34 cellular contexts compared by ENCODE assay signal in the genomic region with DNA sequence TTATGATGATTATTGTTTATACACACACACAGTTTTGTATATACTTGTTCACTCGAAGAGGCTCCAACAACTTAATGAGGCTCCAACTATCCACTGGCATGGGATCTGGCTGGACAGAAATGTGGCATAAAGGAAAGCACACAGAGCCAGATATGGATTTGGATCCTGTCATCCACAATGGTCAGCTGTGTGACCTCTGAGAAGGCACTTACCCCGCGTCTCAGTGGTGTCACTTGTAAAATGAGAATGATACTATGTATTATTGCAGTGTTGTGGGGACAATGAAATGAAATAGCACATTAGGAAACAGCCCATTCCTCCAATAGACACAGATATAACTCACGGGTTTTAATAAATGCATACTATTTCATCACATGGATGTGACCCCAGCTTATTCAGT. TPM values are rescaled to one million over a fixed set of nuclear protein-coding genes. Genes with fewer than 3 reads are reported as not detected.
"Had no signal": no experiment of that assay in that cellular context is flagged by ENCODE, and none has a peak within 500 bp of the region (broad histone marks: within the 10 kb centered on the region; RNA-seq: fewer than 3 reads in every experiment).

No MANE protein-coding gene starts in this region.

- H3K9me3 Mint-ChIP-seq: activated CD4-positive, alpha-beta memory T cell treated with anti-CD3 and anti-CD28 coated beads for 36 hours; activated CD4-positive, alpha-beta T cell treated with anti-CD3 and anti-CD28 coated beads, Interleukin-2, amount 10 ng/mL, durations not matched to agents 24 days and 14 days; activated naive CD4-positive, alpha-beta T cell treated with anti-CD3 and anti-CD28 coated beads, Interleukin-2, amount 50 U/mL, for 24 hours; activated naive CD8-positive, alpha-beta T cell treated with anti-CD3 and anti-CD28 coated beads for 36 hours; activated naive CD8-positive, alpha-beta T cell treated with anti-CD3 and anti-CD28 coated beads, Interleukin-2, amount 50 U/mL, for 24 hours; activated T-helper 1 cell treated with anti-CD3 and anti-CD28 coated beads, Interleukin-12 subunit alpha, Interleukin-12 subunit beta, Interleukin-2, Interleukin-4 antibody, amounts not matched to agents 30 ng/mL and 10 ng/mL and 1 ng/mL, durations not matched to agents 14 hours and 24 hours and 36 hours; activated T-helper 2 cell treated with anti-CD3 and anti-CD28 coated beads, Interferon-gamma antibody, Interleukin-2, Interleukin-4, amounts not matched to agents 10 μg/mL and 5 μg/mL and 100 μg/mL, durations not matched to agents 14 hours and 24 hours and 36 hours had no signal

- ATAC-seq: activated CD4-positive, alpha-beta T cell treated with anti-CD3 and anti-CD28 coated beads for 36 hours; activated CD8-positive, alpha-beta memory T cell treated with anti-CD3 and anti-CD28 coated beads, Interleukin-2, amount 10 ng/mL, durations not matched to agents 7 days and 5 days; activated CD8-positive, alpha-beta T cell treated with anti-CD3 and anti-CD28 coated beads, Interleukin-2, amount 10 ng/mL, durations not matched to agents 7 days and 5 days; activated naive CD8-positive, alpha-beta T cell treated with anti-CD3 and anti-CD28 coated beads, Interleukin-2, amount 50 U/mL, for 24 hours had no signal

- H3K27ac Mint-ChIP-seq: activated CD4-positive, alpha-beta memory T cell treated with anti-CD3 and anti-CD28 coated beads for 36 hours; activated CD4-positive, alpha-beta T cell treated with anti-CD3 and anti-CD28 coated beads for 36 hours; activated CD4-positive, alpha-beta T cell treated with anti-CD3 and anti-CD28 coated beads, Interleukin-2, amount 10 ng/mL, durations not matched to agents 24 days and 14 days; activated CD8-positive, alpha-beta memory T cell treated with anti-CD3 and anti-CD28 coated beads, Interleukin-2, amount 10 ng/mL, durations not matched to agents 7 days and 5 days; activated CD8-positive, alpha-beta T cell treated with anti-CD3 and anti-CD28 coated beads, Interleukin-2, amount 10 ng/mL, durations not matched to agents 7 days and 5 days; activated naive CD4-positive, alpha-beta T cell treated with anti-CD3 and anti-CD28 coated beads for 36 hours; activated naive CD4-positive, alpha-beta T cell treated with anti-CD3 and anti-CD28 coated beads, Interleukin-2, amount 50 U/mL, for 24 hours; activated naive CD8-positive, alpha-beta T cell treated with anti-CD3 and anti-CD28 coated beads for 36 hours; activated naive CD8-positive, alpha-beta T cell treated with anti-CD3 and anti-CD28 coated beads, Interleukin-2, amount 50 U/mL, for 24 hours; activated T-helper 1 cell treated with anti-CD3 and anti-CD28 coated beads, Interleukin-12 subunit alpha, Interleukin-12 subunit beta, Interleukin-2, Interleukin-4 antibody, amounts not matched to agents 30 ng/mL and 10 ng/mL and 1 ng/mL, durations not matched to agents 14 hours and 24 hours and 36 hours; activated T-helper 2 cell treated with anti-CD3 and anti-CD28 coated beads, Interferon-gamma antibody, Interleukin-2, Interleukin-4, amounts not matched to agents 10 μg/mL and 5 μg/mL and 100 μg/mL, durations not matched to agents 14 hours and 24 hours and 36 hours had no signal

- DNase-seq: activated CD4-positive, alpha-beta memory T cell treated with anti-CD3 and anti-CD28 coated beads for 36 hours; activated CD4-positive, alpha-beta T cell treated with anti-CD3 and anti-CD28 coated beads for 36 hours; activated CD4-positive, alpha-beta T cell treated with anti-CD3 and anti-CD28 coated beads, Interleukin-2, amount 10 ng/mL, durations not matched to agents 24 days and 14 days; activated CD4-positive, CD25-positive, alpha-beta regulatory T cell; activated CD4-positive, CD25-positive, alpha-beta regulatory T cell treated with anti-CD3 and anti-CD28 coated beads, Interleukin-2, amount 50 U/mL, for 72 hours; activated CD8-positive, alpha-beta memory T cell treated with anti-CD3 and anti-CD28 coated beads, Interleukin-2, amount 10 ng/mL, durations not matched to agents 7 days and 5 days; activated CD8-positive, alpha-beta memory T cell treated with anti-CD3 and anti-CD28 coated beads, Interleukin-2, amount 50 U/mL, for 4 hours; activated CD8-positive, alpha-beta T cell treated with anti-CD3 and anti-CD28 coated beads, Interleukin-2, amount 10 ng/mL, durations not matched to agents 7 days and 5 days; activated effector memory CD4-positive, alpha-beta T cell treated with anti-CD3 and anti-CD28 coated beads, Interleukin-2, amount 50 U/mL, for 16 hours; activated naive CD4-positive, alpha-beta T cell treated with anti-CD3 and anti-CD28 coated beads for 36 hours; activated naive CD8-positive, alpha-beta T cell treated with anti-CD3 and anti-CD28 coated beads for 36 hours; activated naive CD8-positive, alpha-beta T cell treated with anti-CD3 and anti-CD28 coated beads, Interleukin-2, amount 50 U/mL, for 24 hours; activated T-cell treated with anti-CD3 and anti-CD28 coated beads, Interleukin-2, amount 50 U/mL, for 1 hour; activated T-cell treated with anti-CD3 and anti-CD28 coated beads, Interleukin-2, amount 50 U/mL, for 48 hours; adrenal gland; amygdala; aorta; brain microvascular endothelial cell; caudate nucleus; effector CD8-positive, alpha-beta T cell; esophagus squamous epithelium; foreskin melanocyte; head of caudate nucleus; T-helper 2 cell had no signal

- H3K4me3 Mint-ChIP-seq: activated CD4-positive, alpha-beta memory T cell treated with anti-CD3 and anti-CD28 coated beads for 36 hours; activated CD4-positive, alpha-beta T cell treated with anti-CD3 and anti-CD28 coated beads for 36 hours; activated CD4-positive, alpha-beta T cell treated with anti-CD3 and anti-CD28 coated beads, Interleukin-2, amount 10 ng/mL, durations not matched to agents 24 days and 14 days; activated CD8-positive, alpha-beta memory T cell treated with anti-CD3 and anti-CD28 coated beads, Interleukin-2, amount 10 ng/mL, durations not matched to agents 7 days and 5 days; activated CD8-positive, alpha-beta T cell treated with anti-CD3 and anti-CD28 coated beads, Interleukin-2, amount 10 ng/mL, durations not matched to agents 7 days and 5 days; activated naive CD4-positive, alpha-beta T cell treated with anti-CD3 and anti-CD28 coated beads for 36 hours; activated naive CD4-positive, alpha-beta T cell treated with anti-CD3 and anti-CD28 coated beads, Interleukin-2, amount 50 U/mL, for 24 hours; activated naive CD8-positive, alpha-beta T cell treated with anti-CD3 and anti-CD28 coated beads for 36 hours; activated naive CD8-positive, alpha-beta T cell treated with anti-CD3 and anti-CD28 coated beads, Interleukin-2, amount 50 U/mL, for 24 hours; activated T-helper 1 cell treated with anti-CD3 and anti-CD28 coated beads, Interleukin-12 subunit alpha, Interleukin-12 subunit beta, Interleukin-2, Interleukin-4 antibody, amounts not matched to agents 30 ng/mL and 10 ng/mL and 1 ng/mL, durations not matched to agents 14 hours and 24 hours and 36 hours had no signal

- H3K36me3 ChIP-seq: adrenal gland, brain microvascular endothelial cell, esophagus squamous epithelium had no signal

- H3K27me3 Mint-ChIP-seq: activated CD4-positive, alpha-beta memory T cell treated with anti-CD3 and anti-CD28 coated beads for 36 hours; activated CD4-positive, alpha-beta T cell treated with anti-CD3 and anti-CD28 coated beads, Interleukin-2, amount 10 ng/mL, durations not matched to agents 24 days and 14 days; activated CD8-positive, alpha-beta memory T cell treated with anti-CD3 and anti-CD28 coated beads, Interleukin-2, amount 10 ng/mL, durations not matched to agents 7 days and 5 days had no signal

- H3K9me3 ChIP-seq: esophagus squamous epithelium had no signal

- FAIRE-seq: bronchial epithelial cell, colon, endometrium, endothelial cell of umbilical vein had no signal

- H3K27ac ChIP-seq: adrenal gland, brain microvascular endothelial cell, epithelial cell of prostate, esophagus squamous epithelium had no signal

- H3K4me1 Mint-ChIP-seq: activated CD4-positive, alpha-beta T cell treated with anti-CD3 and anti-CD28 coated beads for 36 hours; activated CD4-positive, alpha-beta T cell treated with anti-CD3 and anti-CD28 coated beads, Interleukin-2, amount 10 ng/mL, durations not matched to agents 24 days and 14 days; activated CD8-positive, alpha-beta memory T cell treated with anti-CD3 and anti-CD28 coated beads, Interleukin-2, amount 10 ng/mL, durations not matched to agents 7 days and 5 days; activated naive CD4-positive, alpha-beta T cell treated with anti-CD3 and anti-CD28 coated beads, Interleukin-2, amount 50 U/mL, for 24 hours; activated naive CD8-positive, alpha-beta T cell treated with anti-CD3 and anti-CD28 coated beads for 36 hours; activated naive CD8-positive, alpha-beta T cell treated with anti-CD3 and anti-CD28 coated beads, Interleukin-2, amount 50 U/mL, for 24 hours had no signal

- H3K4me3 ChIP-seq: adrenal gland, esophagus squamous epithelium had no signal

- H3K27me3 ChIP-seq: adrenal gland, brain microvascular endothelial cell, esophagus squamous epithelium had no signal

- H3K36me3 Mint-ChIP-seq: activated CD4-positive, alpha-beta memory T cell treated with anti-CD3 and anti-CD28 coated beads for 36 hours; activated CD8-positive, alpha-beta memory T cell treated with anti-CD3 and anti-CD28 coated beads, Interleukin-2, amount 10 ng/mL, durations not matched to agents 7 days and 5 days; activated naive CD4-positive, alpha-beta T cell treated with anti-CD3 and anti-CD28 coated beads, Interleukin-2, amount 50 U/mL, for 24 hours; activated naive CD8-positive, alpha-beta T cell treated with anti-CD3 and anti-CD28 coated beads for 36 hours had no signal

RNA-seq across cellular contexts. Expression of a gene that starts 42.2 kb away (rescaled TPM):
- total RNA-seq: activated CD4-positive, alpha-beta memory T cell treated with anti-CD3 and anti-CD28 coated beads for 36 hours; activated CD4-positive, alpha-beta T cell treated with anti-CD3 and anti-CD28 coated beads for 36 hours; activated CD4-positive, alpha-beta T cell treated with anti-CD3 and anti-CD28 coated beads, Interleukin-2, amount 10 ng/mL, durations not matched to agents 24 days and 14 days; activated CD8-positive, alpha-beta memory T cell treated with anti-CD3 and anti-CD28 coated beads for 36 hours; activated CD8-positive, alpha-beta memory T cell treated with anti-CD3 and anti-CD28 coated beads, Interleukin-2, amount 10 ng/mL, durations not matched to agents 7 days and 5 days; activated CD8-positive, alpha-beta T cell treated with anti-CD3 and anti-CD28 coated beads, Interleukin-2, amount 10 ng/mL, durations not matched to agents 7 days and 5 days; activated naive CD4-positive, alpha-beta T cell treated with anti-CD3 and anti-CD28 coated beads for 36 hours; activated naive CD8-positive, alpha-beta T cell treated with anti-CD3 and anti-CD28 coated beads for 36 hours; activated T-helper 1 cell treated with anti-CD3 and anti-CD28 coated beads, Interleukin-12 subunit alpha, Interleukin-12 subunit beta, Interleukin-2, Interleukin-4 antibody, amounts not matched to agents 30 ng/mL and 10 ng/mL and 1 ng/mL, durations not matched to agents 14 hours and 24 hours and 36 hours; activated T-helper 2 cell treated with anti-CD3 and anti-CD28 coated beads, Interferon-gamma antibody, Interleukin-2, Interleukin-4, amounts not matched to agents 10 μg/mL and 5 μg/mL and 100 μg/mL, durations not matched to agents 14 hours and 24 hours and 36 hours; endothelial cell of umbilical vein; T-helper 1 cell treated with Interleukin-12 subunit alpha and Interleukin-12 subunit beta and Interleukin-4 antibody, amounts not matched to agents 30 ng/mL and 1 ng/mL, for 36 hours had no signal
- polyA plus RNA-seq: endothelial cell of umbilical vein had no signal
